1 cellular context compared by ENCODE assay signal in the genomic region with DNA sequence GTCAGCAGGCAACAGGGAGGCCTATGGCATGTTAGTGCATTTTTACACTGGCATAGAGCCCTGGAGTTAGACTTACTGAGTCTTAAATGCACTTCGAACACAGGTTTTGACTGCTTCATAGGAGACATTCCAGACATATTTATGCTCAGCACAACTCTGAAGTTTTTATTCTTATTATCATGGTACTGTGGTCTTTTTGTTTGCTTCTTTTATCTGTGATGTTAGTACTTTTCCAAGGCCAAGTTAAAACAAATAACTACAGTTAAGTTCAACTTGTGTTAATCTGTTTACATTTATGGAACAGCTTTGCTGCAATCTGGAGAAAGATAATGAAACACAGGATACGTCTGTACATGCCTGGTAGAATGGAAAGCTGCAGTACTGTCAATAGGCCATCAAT.
TF ChIP-seq lines count a peak whose summit lies in the region.

No MANE protein-coding gene starts in this region.

TF ChIP-seq in HepG2, 621 proteins besides CTCF, POLR2A, EP300 and RAD21 (continued from another document):
- TF ChIP-seq, protein P1, sequence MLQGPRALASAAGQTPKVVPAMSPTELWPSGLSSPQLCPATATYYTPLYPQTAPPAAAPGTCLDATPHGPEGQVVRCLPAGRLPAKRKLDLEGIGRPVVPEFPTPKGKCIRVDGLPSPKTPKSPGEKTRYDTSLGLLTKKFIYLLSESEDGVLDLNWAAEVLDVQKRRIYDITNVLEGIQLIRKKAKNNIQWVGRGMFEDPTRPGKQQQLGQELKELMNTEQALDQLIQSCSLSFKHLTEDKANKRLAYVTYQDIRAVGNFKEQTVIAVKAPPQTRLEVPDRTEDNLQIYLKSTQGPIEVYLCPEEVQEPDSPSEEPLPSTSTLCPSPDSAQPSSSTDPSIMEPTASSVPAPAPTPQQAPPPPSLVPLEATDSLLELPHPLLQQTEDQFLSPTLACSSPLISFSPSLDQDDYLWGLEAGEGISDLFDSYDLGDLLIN (CRISPR knock-in tag; IDR thresholded peaks at IDR 0.05; ENCODE audit: borderline replicate concordance) = no peak
- TF ChIP-seq RNF219 (CRISPR knock-in tag; IDR thresholded peaks at IDR 0.05) = no peak
- peak; percentile 63 for TF ChIP-seq PHF21A (CRISPR knock-in tag; IDR thresholded peaks at IDR 0.05)
- TF ChIP-seq ZNF280D (CRISPR knock-in tag; IDR thresholded peaks at IDR 0.05) = no peak
- TF ChIP-seq ZBTB42 (CRISPR knock-in tag; IDR thresholded peaks at IDR 0.05) = no peak
- no peak for TF ChIP-seq ZNF510 (CRISPR knock-in tag; IDR thresholded peaks at IDR 0.05; ENCODE audit: low read depth)
- TF ChIP-seq MTF2 (CRISPR knock-in tag; IDR thresholded peaks at IDR 0.05; ENCODE audit: borderline replicate concordance) = no peak
- no peak for TF ChIP-seq ZNF496 (CRISPR knock-in tag; IDR thresholded peaks at IDR 0.05; ENCODE audit: insufficient replicate concordance)
- TF ChIP-seq ZNF7 (CRISPR knock-in tag; IDR thresholded peaks at IDR 0.05) = no peak
- TF ChIP-seq SKI (IDR thresholded peaks at IDR 0.05; ENCODE audit: partially characterized antibody) = peak; percentile 44
- no peak for TF ChIP-seq RFXAP (CRISPR knock-in tag; IDR thresholded peaks at IDR 0.05; ENCODE audit: borderline replicate concordance)
- no peak for TF ChIP-seq REPIN1 (CRISPR knock-in tag; IDR thresholded peaks at IDR 0.05; ENCODE audit: borderline replicate concordance, low read depth)
- no peak for TF ChIP-seq HOXA9 (CRISPR knock-in tag; IDR thresholded peaks at IDR 0.05; ENCODE audit: borderline replicate concordance)
